ENCODE assay signal across 28 cellular contexts in the genomic region with DNA sequence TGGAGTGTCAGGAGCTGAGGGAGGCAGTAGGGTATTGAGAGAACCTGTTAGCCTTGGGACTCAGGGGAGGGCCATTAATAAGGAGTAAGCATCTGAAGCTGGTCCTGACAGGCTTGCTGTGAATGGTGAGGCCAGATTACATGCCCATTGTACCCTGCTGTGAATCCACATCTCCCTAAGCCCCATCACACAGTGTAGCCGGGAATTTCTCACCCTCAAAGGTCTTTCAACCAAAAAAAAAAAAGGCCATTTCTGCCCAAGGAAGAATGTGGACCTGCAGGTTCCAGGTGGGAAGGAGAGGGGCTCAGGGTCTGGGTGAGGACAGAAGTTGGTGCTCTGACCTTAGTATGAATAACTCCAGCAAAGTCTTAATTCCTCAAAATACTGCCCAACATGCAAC.
"Had no signal": no experiment of that assay in that cellular context is flagged by ENCODE, and none has a peak within 500 bp of the region (broad histone marks: within the 10 kb centered on the region; RNA-seq: fewer than 3 reads in every experiment).

No MANE protein-coding gene starts in this region.

- H3K9me3 Mint-ChIP-seq: activated CD4-positive, alpha-beta memory T cell treated with anti-CD3 and anti-CD28 coated beads for 36 hours; activated CD4-positive, alpha-beta T cell treated with anti-CD3 and anti-CD28 coated beads, Interleukin-2, amount 10 ng/mL, durations not matched to agents 24 days and 14 days; activated T-cell treated with anti-CD3 and anti-CD28 coated beads, Interleukin-2, amount 50 U/mL, for 24 hours; activated T-cell treated with anti-CD3 and anti-CD28 coated beads, Interleukin-2, amount 50 U/mL, for 72 hours; central memory CD8-positive, alpha-beta T cell; dendritic cell treated with granulocyte-macrophage colony-stimulating factor and Interleukin-4, amounts not matched to agents 40 ng/mL and 50 ng/mL, for 4 days had no signal

- DNase-seq: activated CD4-positive, alpha-beta memory T cell treated with anti-CD3 and anti-CD28 coated beads for 36 hours; activated CD4-positive, alpha-beta T cell treated with anti-CD3 and anti-CD28 coated beads for 36 hours; activated CD4-positive, alpha-beta T cell treated with anti-CD3 and anti-CD28 coated beads, Interleukin-2, amount 10 ng/mL, durations not matched to agents 24 days and 14 days; activated CD4-positive, CD25-positive, alpha-beta regulatory T cell; activated CD4-positive, CD25-positive, alpha-beta regulatory T cell treated with anti-CD3 and anti-CD28 coated beads, Interleukin-2, amount 50 U/mL, for 72 hours; activated CD8-positive, alpha-beta memory T cell treated with anti-CD3 and anti-CD28 coated beads, Interleukin-2, amount 10 ng/mL, durations not matched to agents 7 days and 5 days; activated CD8-positive, alpha-beta memory T cell treated with anti-CD3 and anti-CD28 coated beads, Interleukin-2, amount 50 U/mL, for 4 hours; activated CD8-positive, alpha-beta T cell treated with anti-CD3 and anti-CD28 coated beads, Interleukin-2, amount 10 ng/mL, durations not matched to agents 7 days and 5 days; activated effector memory CD4-positive, alpha-beta T cell treated with Interleukin-2 at 50 U/mL for 16 hours; activated gamma-delta T cell treated with Interleukin-2 at 50 U/mL for 16 hours; activated naive CD4-positive, alpha-beta T cell treated with anti-CD3 and anti-CD28 coated beads, Interleukin-2, amount 50 U/mL, for 16 hours; activated naive CD4-positive, alpha-beta T cell treated with Interleukin-2 at 50 U/mL for 16 hours; activated T-cell treated with anti-CD3 and anti-CD28 coated beads, Interleukin-2, amount 50 U/mL, for 24 hours; activated T-cell treated with anti-CD3 and anti-CD28 coated beads, Interleukin-2, amount 50 U/mL, for 72 hours; amniotic stem cell; anterior cingulate cortex; brain microvascular endothelial cell; dorsolateral prefrontal cortex; effector memory CD4-positive, alpha-beta T cell; erythroblast; foreskin melanocyte; T-helper 2 cell had no signal

- H3K27ac ChIP-seq: brain microvascular endothelial cell, coronary artery, dorsolateral prefrontal cortex, esophagus muscularis mucosa, gastroesophageal sphincter had no signal

- H3K4me3 ChIP-seq: coronary artery, dorsolateral prefrontal cortex, esophagus muscularis mucosa, gastroesophageal sphincter had no signal

- H3K9me3 ChIP-seq: esophagus muscularis mucosa, gastroesophageal sphincter had no signal

- H3K27ac Mint-ChIP-seq: activated CD4-positive, alpha-beta memory T cell treated with anti-CD3 and anti-CD28 coated beads for 36 hours; activated CD4-positive, alpha-beta T cell treated with anti-CD3 and anti-CD28 coated beads for 36 hours; activated CD4-positive, alpha-beta T cell treated with anti-CD3 and anti-CD28 coated beads, Interleukin-2, amount 10 ng/mL, durations not matched to agents 24 days and 14 days; activated CD8-positive, alpha-beta memory T cell treated with anti-CD3 and anti-CD28 coated beads, Interleukin-2, amount 10 ng/mL, durations not matched to agents 7 days and 5 days; activated CD8-positive, alpha-beta T cell treated with anti-CD3 and anti-CD28 coated beads, Interleukin-2, amount 10 ng/mL, durations not matched to agents 7 days and 5 days; activated naive CD8-positive, alpha-beta T cell; activated T-cell treated with anti-CD3 and anti-CD28 coated beads, Interleukin-2, amount 50 U/mL, for 24 hours; activated T-cell treated with anti-CD3 and anti-CD28 coated beads, Interleukin-2, amount 50 U/mL, for 72 hours; dendritic cell treated with granulocyte-macrophage colony-stimulating factor and Interleukin-4, amounts not matched to agents 40 ng/mL and 50 ng/mL, for 4 days had no signal

- H3K4me3 Mint-ChIP-seq: activated CD4-positive, alpha-beta memory T cell treated with anti-CD3 and anti-CD28 coated beads for 36 hours; activated CD4-positive, alpha-beta T cell treated with anti-CD3 and anti-CD28 coated beads for 36 hours; activated CD4-positive, alpha-beta T cell treated with anti-CD3 and anti-CD28 coated beads, Interleukin-2, amount 10 ng/mL, durations not matched to agents 24 days and 14 days; activated CD8-positive, alpha-beta memory T cell treated with anti-CD3 and anti-CD28 coated beads, Interleukin-2, amount 10 ng/mL, durations not matched to agents 7 days and 5 days; activated CD8-positive, alpha-beta T cell treated with anti-CD3 and anti-CD28 coated beads, Interleukin-2, amount 10 ng/mL, durations not matched to agents 7 days and 5 days; activated naive CD8-positive, alpha-beta T cell; activated T-cell treated with anti-CD3 and anti-CD28 coated beads, Interleukin-2, amount 50 U/mL, for 24 hours; activated T-cell treated with anti-CD3 and anti-CD28 coated beads, Interleukin-2, amount 50 U/mL, for 72 hours; central memory CD8-positive, alpha-beta T cell; dendritic cell treated with granulocyte-macrophage colony-stimulating factor and Interleukin-4, amounts not matched to agents 40 ng/mL and 50 ng/mL, for 4 days had no signal

- H3K27me3 ChIP-seq: esophagus muscularis mucosa, gastroesophageal sphincter had no signal

- H3K36me3 ChIP-seq: brain microvascular endothelial cell, esophagus muscularis mucosa, gastroesophageal sphincter had no signal

- H3K36me3 Mint-ChIP-seq: activated CD4-positive, alpha-beta memory T cell treated with anti-CD3 and anti-CD28 coated beads for 36 hours; activated CD8-positive, alpha-beta memory T cell treated with anti-CD3 and anti-CD28 coated beads, Interleukin-2, amount 10 ng/mL, durations not matched to agents 7 days and 5 days; activated naive CD8-positive, alpha-beta T cell had no signal

- H3K27me3 Mint-ChIP-seq: activated naive CD8-positive, alpha-beta T cell had no signal

- H3K4me1 Mint-ChIP-seq: activated CD4-positive, alpha-beta T cell treated with anti-CD3 and anti-CD28 coated beads for 36 hours; activated CD8-positive, alpha-beta memory T cell treated with anti-CD3 and anti-CD28 coated beads, Interleukin-2, amount 10 ng/mL, durations not matched to agents 7 days and 5 days; central memory CD8-positive, alpha-beta T cell had no signal
